Comparison of ENCODE assay signal across 19 cellular contexts in the genomic region with DNA sequence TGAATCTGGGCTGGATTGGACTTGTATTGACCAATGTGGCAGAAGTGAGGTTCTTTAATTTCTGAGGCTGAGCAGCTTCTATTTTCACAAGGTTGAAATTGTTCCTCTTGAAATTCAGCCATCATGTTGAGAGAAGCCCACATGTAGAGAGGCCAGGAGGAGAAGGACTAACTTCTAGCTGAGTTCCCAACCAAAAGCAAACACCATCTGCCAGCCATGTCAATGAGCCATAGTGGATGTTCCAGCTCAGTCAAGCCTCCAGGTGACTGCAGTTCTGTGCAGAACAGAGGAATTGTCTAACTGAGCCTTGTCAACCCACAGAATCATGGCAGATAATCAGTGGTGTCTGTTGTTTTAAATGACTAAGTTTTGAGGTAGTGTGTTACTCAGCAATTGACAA.
"Had no signal": no experiment of that assay in that cellular context is flagged by ENCODE, and none has a peak within 500 bp of the region (broad histone marks: within the 10 kb centered on the region; RNA-seq: fewer than 3 reads in every experiment).

No MANE protein-coding gene starts in this region.

- DNase-seq: effector CD8-positive, alpha-beta T cell; endodermal cell; foreskin fibroblast; gastrocnemius medialis; head of caudate nucleus; left ventricle myocardium superior; lower lobe of right lung; natural killer cell; pancreas; right lobe of liver; small intestine; stimulated activated CD4-positive, alpha-beta T cell treated with anti-CD3 and anti-CD28 coated beads, Interleukin-15, amount 100 ng/mL, for 24 hours; stimulated activated CD4-positive, alpha-beta T cell treated with anti-CD3 and anti-CD28 coated beads, Interleukin-2, amount 100 ng/mL, for 48 hours; stimulated activated CD8-positive, alpha-beta memory T cell treated with anti-CD3 and anti-CD28 coated beads, Interleukin-4, amount 100 ng/mL, for 48 hours; stimulated activated naive CD4-positive, alpha-beta T cell; stimulated activated naive CD8-positive, alpha-beta T cell treated with anti-CD3 and anti-CD28 coated beads, Interleukin-15, amount 100 ng/mL, for 72 hours; transverse colon; upper lobe of right lung; uterus had no signal
